ENCODE assay signal across 9 cellular contexts in the genomic region with DNA sequence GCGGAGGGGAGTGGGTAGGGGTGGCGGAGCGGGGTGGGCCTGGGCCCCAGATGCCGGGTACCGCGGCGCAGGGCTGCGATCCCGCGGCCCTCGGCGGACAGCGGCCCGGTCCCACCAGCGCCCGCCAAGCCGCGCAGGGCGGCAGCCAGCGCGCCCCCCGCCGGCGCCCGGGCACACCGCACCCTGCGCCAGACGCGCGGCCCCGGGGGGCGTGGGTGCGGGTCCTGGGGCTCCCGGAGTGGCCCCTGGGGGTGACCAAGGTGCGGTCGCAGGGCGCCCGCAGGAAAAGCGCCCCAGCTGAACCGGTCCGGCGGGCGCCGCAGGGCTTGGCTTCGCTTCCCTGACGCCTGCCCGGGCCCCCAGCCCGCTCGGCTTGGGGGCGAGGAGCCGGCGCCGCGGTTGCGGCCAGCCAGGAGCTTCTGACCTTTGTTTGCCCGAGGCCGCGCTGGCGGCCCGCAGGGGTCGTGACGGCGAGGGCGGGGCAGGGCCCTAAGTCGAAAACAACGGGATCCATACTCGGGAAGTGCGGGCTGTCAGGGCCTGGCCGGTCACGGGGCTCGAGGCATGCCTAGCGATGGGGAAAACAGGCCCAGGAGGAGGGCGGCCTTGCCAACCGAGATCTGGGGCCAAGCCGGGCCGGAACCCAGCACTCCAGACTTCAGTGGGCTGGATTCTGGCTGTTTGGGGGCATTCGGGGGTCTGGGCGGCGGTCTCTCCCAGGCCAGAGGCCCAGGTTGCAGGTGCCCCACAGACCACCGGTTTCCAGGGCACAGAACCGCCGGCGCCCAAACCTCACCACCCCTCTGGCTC. TPM values are rescaled to one million over a fixed set of nuclear protein-coding genes. Genes with fewer than 3 reads are reported as not detected.
DNase-seq lines count a peak whose midpoint lies in the region; ATAC-seq and TF ChIP-seq lines count a peak whose summit lies in the region.
"Had no signal": no experiment of that assay in that cellular context is flagged by ENCODE, and none has a peak within 500 bp of the region (broad histone marks: within the 10 kb centered on the region; RNA-seq: fewer than 3 reads in every experiment).

No MANE protein-coding gene starts in this region.

- H3K4me3 Mint-ChIP-seq in activated CD4-positive, alpha-beta memory T cell treated with anti-CD3 and anti-CD28 coated beads for 36 hours: peak overlapping the region; percentile 32
- peak overlapping the region in 2 of 5 donors; percentile 26 to 44 for H3K4me3 Mint-ChIP-seq in immature natural killer cell

- no peak for DNase-seq in BJ (ENCODE audit: low read depth)
- no peak for DNase-seq in activated CD4-positive, alpha-beta memory T cell treated with anti-CD3 and anti-CD28 coated beads for 36 hours
- DNase-seq in left ventricle myocardium inferior: no peak
- DNase-seq in sigmoid colon: peak; percentile 72
- DNase-seq in immature natural killer cell: no peak
- no peak for DNase-seq in mucosa of gallbladder (ENCODE audit: low spot score)

- no peak for TF ChIP-seq POLR2A in GM18505 (IDR thresholded peaks at IDR 0.05; ENCODE audit: borderline replicate concordance, extremely low read depth, insufficient read depth, insufficient read length)
- TF ChIP-seq POLR2A in sigmoid colon (IDR thresholded peaks at IDR 0.05): no peak

- peaks cover 13% of the 10 kb centered on the region for H3K27me3 ChIP-seq in BJ (ENCODE audit: control insufficient read depth, insufficient read depth, low read length)
- peaks cover 27% of the 10 kb centered on the region for H3K27me3 ChIP-seq in left ventricle myocardium inferior (ENCODE audit: low read depth)
- H3K27me3 ChIP-seq in sigmoid colon: peaks cover 9 to 21% (median 13%) of the 10 kb centered on the region in 3 donors

- WGBS in sigmoid colon, 2 donors: 12 to 15% methylated on average over 83 of the region's 83 CpGs

- ATAC-seq in GM18505 (IDR thresholded peaks at IDR 0.05; ENCODE audit: unreplicated experiment) (peak; percentile 27), HG03097 (IDR thresholded peaks at IDR 0.05; ENCODE audit: low FRiP score, unreplicated experiment) (peak; percentile 17)

- H3K4me3 ChIP-seq in BJ (ENCODE audit: low read depth, low read length): peak overlapping the region; percentile 53
- peak overlapping the region; percentile 97 for H3K4me3 ChIP-seq in left ventricle myocardium inferior
- H3K4me3 ChIP-seq in sigmoid colon: peak overlapping the region; percentile 69 to 99 (median 79)

- CTCF ChIA-PET in BJ (lab: Yijun Ruan, JAX): interaction anchor here (1.1 to 6.1 kb wide), 12 partner anchors 10 to 208 kb away, joined by 3 to 57 read pairs (median 11); partner anchors contain the start of genes CCDC85B and KAT5
- CTCF ChIA-PET in activated CD4-positive, alpha-beta memory T cell treated with anti-CD3 and anti-CD28 coated beads for 36 hours (lab: Charles Lee): interaction anchor here (0.6 to 6.7 kb wide), 19 partner anchors 10 to 271 kb away, joined by 3 to 126 read pairs (median 15); partner anchors contain the start of genes CFL1, FIBP, KAT5 and MUS81

- H3K9me3 ChIP-seq in left ventricle myocardium inferior (replicated peaks): no peaks in the 10 kb centered on the region
- H3K9me3 ChIP-seq in sigmoid colon: no peaks in the 10 kb centered on the region

- no peak for TF ChIP-seq CTCF in BJ (IDR thresholded peaks at IDR 0.05; ENCODE audit: insufficient read depth, low read depth, low read length)
- TF ChIP-seq CTCF in left ventricle myocardium inferior (IDR thresholded peaks at IDR 0.05; ENCODE audit: borderline replicate concordance): peak; percentile 40
- peak in 1 of 4 experiments; percentile 12 for TF ChIP-seq CTCF in sigmoid colon (IDR thresholded peaks at IDR 0.05)

- intact Hi-C loops in activated CD4-positive, alpha-beta memory T cell treated with anti-CD3 and anti-CD28 coated beads for 36 hours (cut with micrococcal nuclease): loop anchor here (2.0 kb wide), 1 partner anchor 221 kb away; the partner anchor contains the start of genes BANF1 and EIF1AD
- intact Hi-C loops in left ventricle myocardium inferior (cut with micrococcal nuclease): no loop called here
- intact Hi-C loops in sigmoid colon (cut with DNase I): loop anchor here (2.0 kb wide), 1 partner anchor 69 kb away; the partner anchor contains the start of gene KAT5

- peaks cover 17% of the 10 kb centered on the region for H3K36me3 ChIP-seq in BJ (ENCODE audit: control insufficient read depth, insufficient read depth, low read length)
- peaks cover 22% of the 10 kb centered on the region for H3K36me3 ChIP-seq in left ventricle myocardium inferior
- H3K36me3 ChIP-seq in sigmoid colon: peaks cover 0 to 30% (median 14%) of the 10 kb centered on the region in 4 donors

- POLR2A ChIA-PET in BJ (lab: Charles Lee): no interaction called here
- POLR2A ChIA-PET in activated CD4-positive, alpha-beta memory T cell treated with anti-CD3 and anti-CD28 coated beads for 36 hours (lab: Charles Lee): interaction anchor here (1.8 to 2.3 kb wide), 3 partner anchors 36 to 69 kb away, joined by 6 to 19 read pairs (median 6); partner anchors contain the start of gene KAT5

- peaks cover 15% of the 10 kb centered on the region for H3K27me3 Mint-ChIP-seq in activated CD4-positive, alpha-beta memory T cell treated with anti-CD3 and anti-CD28 coated beads for 36 hours
- peaks cover 12 to 16% (median 15%) of the 10 kb centered on the region in 3 donors for H3K27me3 Mint-ChIP-seq in immature natural killer cell (ENCODE audit: low read depth in 3 of 3)

- no peaks in the 10 kb centered on the region for H3K36me3 Mint-ChIP-seq in activated CD4-positive, alpha-beta memory T cell treated with anti-CD3 and anti-CD28 coated beads for 36 hours
- H3K36me3 Mint-ChIP-seq in immature natural killer cell: no peaks in the 10 kb centered on the region

- H3K4me1 ChIP-seq in left ventricle myocardium inferior (peaks cover 39% of the 10 kb centered on the region), sigmoid colon (peaks cover 0 to 34% (median 26%) of the 10 kb centered on the region in 4 donors)

- H3K9me3 Mint-ChIP-seq in activated CD4-positive, alpha-beta memory T cell treated with anti-CD3 and anti-CD28 coated beads for 36 hours: no peaks in the 10 kb centered on the region
- peaks cover 0 to 2% (median 0%) of the 10 kb centered on the region in 6 donors for H3K9me3 Mint-ChIP-seq in immature natural killer cell

- peaks cover 26% of the 10 kb centered on the region for H3K4me1 Mint-ChIP-seq in activated CD4-positive, alpha-beta memory T cell treated with anti-CD3 and anti-CD28 coated beads for 36 hours (ENCODE audit: low read depth)
- peaks cover 6 to 14% of the 10 kb centered on the region in 2 donors for H3K4me1 Mint-ChIP-seq in immature natural killer cell

- H3K27ac ChIP-seq in left ventricle myocardium inferior (replicated peaks): peak overlapping the region; percentile 76
- H3K27ac ChIP-seq in sigmoid colon: peak overlapping the region; percentile 65 to 85 (median 74)

- no peak for TF ChIP-seq EP300 in sigmoid colon (IDR thresholded peaks at IDR 0.05)

- H3K27ac Mint-ChIP-seq in activated CD4-positive, alpha-beta memory T cell treated with anti-CD3 and anti-CD28 coated beads for 36 hours: no peak overlapping the region
- no peak overlapping the region for H3K27ac Mint-ChIP-seq in immature natural killer cell

RNA-seq across cellular contexts. Expression of gene AP5B1, which starts 0.6 kb away (rescaled TPM):
- polyA plus RNA-seq in BJ (2011; rRNA removed) (4.6 and 7.5 TPM in 2 replicates), sigmoid colon (10 to 100 TPM in 1 of 3 donors, 1 to 10 TPM in 2; 6.6 to 14.6 (median 9.0) TPM), immature natural killer cell (10 to 100 TPM in 1 of 3 donors, 1 to 10 TPM in 2; 7.6 to 20.8 (median 8.2) TPM)
- 5.9 and 6.5 TPM in 2 replicates for polyA minus RNA-seq in BJ (2011; rRNA and poly(A)+ RNA removed)
- 10 to 100 TPM; 13.6 to 14.5 TPM for total RNA-seq in activated CD4-positive, alpha-beta memory T cell treated with anti-CD3 and anti-CD28 coated beads for 36 hours
- total RNA-seq in left ventricle myocardium inferior (5.4 TPM), sigmoid colon (10 to 100 TPM in 2 of 4 donors, 1 to 10 TPM in 2; 6.6 to 13.3 (median 10.8) TPM), mucosa of gallbladder (22.2 TPM)

RNA-seq across cellular contexts. Expression of gene OVOL1, which starts 5.5 kb away (rescaled TPM):
- polyA plus RNA-seq in BJ (2011; rRNA removed): not detected in 2 replicates
- not detected in 2 replicates for polyA minus RNA-seq in BJ (2011; rRNA and poly(A)+ RNA removed)
- not detected for total RNA-seq in activated CD4-positive, alpha-beta memory T cell treated with anti-CD3 and anti-CD28 coated beads for 36 hours
- not detected for total RNA-seq in left ventricle myocardium inferior
- not detected for total RNA-seq in sigmoid colon
- polyA plus RNA-seq in sigmoid colon: 10 to 100 TPM; 16.6 to 30.0 (median 22.7) TPM
- not detected for polyA plus RNA-seq in immature natural killer cell
- total RNA-seq in mucosa of gallbladder: 3.5 TPM
- total RNA-seq: RPMI7951 had no signal

RNA-seq across cellular contexts. Expression of gene SNX32, which starts 52.4 kb away (rescaled TPM):
- polyA plus RNA-seq in BJ (2011; rRNA removed) (0.13 and 0.22 TPM in 2 replicates), sigmoid colon (1 to 10 TPM in 1 of 3 donors, under 1 TPM in 1, not detected in 1; 0.69 to 1.5 TPM), immature natural killer cell (1 to 10 TPM in 2 of 3 donors, under 1 TPM in 1; 0.30 to 1.7 (median 1.6) TPM)
- 0.19 and 0.36 TPM in 2 replicates for polyA minus RNA-seq in BJ (2011; rRNA and poly(A)+ RNA removed)
- total RNA-seq in activated CD4-positive, alpha-beta memory T cell treated with anti-CD3 and anti-CD28 coated beads for 36 hours: 1 to 10 TPM; 2.0 to 2.7 TPM
- total RNA-seq in left ventricle myocardium inferior (not detected), sigmoid colon (1 to 10 TPM in 1 of 4 donors, under 1 TPM in 3; 0.27 to 1.2 (median 0.63) TPM), mucosa of gallbladder (1.4 TPM)
- total RNA-seq: RPMI7951 had no signal
